21 cellular contexts compared by ENCODE assay signal in genomic region chr7:87541648-87542047, GRCh38. TPM values are rescaled to one million over a fixed set of nuclear protein-coding genes. Genes with fewer than 3 reads are reported as not detected.
DNase-seq lines count a peak whose midpoint lies in the region; ATAC-seq and TF ChIP-seq lines count a peak whose summit lies in the region.
"Had no signal": no experiment of that assay in that cellular context is flagged by ENCODE, and none has a peak within 500 bp of the region (broad histone marks: within the 10 kb centered on the region; RNA-seq: fewer than 3 reads in every experiment).

No MANE protein-coding gene starts in this region.

- peaks cover 2% of the 10 kb centered on the region for H3K36me3 Mint-ChIP-seq in activated T-helper 1 cell treated with anti-CD3 and anti-CD28 coated beads, Interleukin-12 subunit alpha, Interleukin-12 subunit beta, Interleukin-2, Interleukin-4 antibody, amounts not matched to agents 30 ng/mL and 10 ng/mL and 1 ng/mL, durations not matched to agents 14 hours and 24 hours and 36 hours (ENCODE audit: low read depth)
- H3K36me3 Mint-ChIP-seq in activated naive CD8-positive, alpha-beta T cell treated with anti-CD3 and anti-CD28 coated beads, Interleukin-2, amount 50 U/mL, for 24 hours (ENCODE audit: low read depth), result peaks cover 6% of the 10 kb centered on the region
- H3K36me3 Mint-ChIP-seq: CD4-positive, CD25-positive, alpha-beta regulatory T cell had no signal

- H3K27ac Mint-ChIP-seq in activated T-helper 1 cell treated with anti-CD3 and anti-CD28 coated beads, Interleukin-12 subunit alpha, Interleukin-12 subunit beta, Interleukin-2, Interleukin-4 antibody, amounts not matched to agents 30 ng/mL and 10 ng/mL and 1 ng/mL, durations not matched to agents 14 hours and 24 hours and 36 hours, result no peak overlapping the region
- H3K27ac Mint-ChIP-seq in activated naive CD8-positive, alpha-beta T cell treated with anti-CD3 and anti-CD28 coated beads, Interleukin-2, amount 50 U/mL, for 24 hours, result no peak overlapping the region
- H3K27ac Mint-ChIP-seq: CD4-positive, CD25-positive, alpha-beta regulatory T cell; CD8-positive, alpha-beta memory T cell; HFFc6 had no signal

- DNase-seq in astrocyte of the hippocampus (ENCODE audit: low read depth, low spot score) (peak; percentile 47), kidney tubule cell (ENCODE audit: low spot score) (peak; percentile 11), GM13976 (ENCODE audit: low spot score) (no peak), NCI-H510A (lab: John Stamatoyannopoulos, UW) (no peak)
- DNase-seq in activated T-helper 1 cell treated with anti-CD3 and anti-CD28 coated beads, Interleukin-12 subunit alpha, Interleukin-12 subunit beta, Interleukin-2, Interleukin-4 antibody, amounts not matched to agents 30 ng/mL and 10 ng/mL and 1 ng/mL, durations not matched to agents 14 hours and 24 hours and 36 hours (ENCODE audit: low spot score), result no peak
- no peak for DNase-seq in activated naive CD8-positive, alpha-beta T cell treated with anti-CD3 and anti-CD28 coated beads, Interleukin-2, amount 50 U/mL, for 24 hours
- DNase-seq: BE2C; C1 segment of cervical spinal cord; CD4-positive, CD25-positive, alpha-beta regulatory T cell; CD8-positive, alpha-beta memory T cell; COR-L47; DMS 273 treated with DMSO at 0.1 percent for 48 hours; GDM1; GM23248; H7; HFFc6; KG1 had no signal

- H3K4me1 Mint-ChIP-seq in activated T-helper 1 cell treated with anti-CD3 and anti-CD28 coated beads, Interleukin-12 subunit alpha, Interleukin-12 subunit beta, Interleukin-2, Interleukin-4 antibody, amounts not matched to agents 30 ng/mL and 10 ng/mL and 1 ng/mL, durations not matched to agents 14 hours and 24 hours and 36 hours (ENCODE audit: low read depth), result no peaks in the 10 kb centered on the region
- peaks cover 2% of the 10 kb centered on the region for H3K4me1 Mint-ChIP-seq in activated naive CD8-positive, alpha-beta T cell treated with anti-CD3 and anti-CD28 coated beads, Interleukin-2, amount 50 U/mL, for 24 hours
- H3K4me1 Mint-ChIP-seq: CD4-positive, CD25-positive, alpha-beta regulatory T cell; CD8-positive, alpha-beta memory T cell had no signal

- no peaks in the 10 kb centered on the region for H3K27me3 Mint-ChIP-seq in activated T-helper 1 cell treated with anti-CD3 and anti-CD28 coated beads, Interleukin-12 subunit alpha, Interleukin-12 subunit beta, Interleukin-2, Interleukin-4 antibody, amounts not matched to agents 30 ng/mL and 10 ng/mL and 1 ng/mL, durations not matched to agents 14 hours and 24 hours and 36 hours (ENCODE audit: insufficient read depth)
- no peaks in the 10 kb centered on the region for H3K27me3 Mint-ChIP-seq in activated naive CD8-positive, alpha-beta T cell treated with anti-CD3 and anti-CD28 coated beads, Interleukin-2, amount 50 U/mL, for 24 hours
- H3K27me3 Mint-ChIP-seq: CD4-positive, CD25-positive, alpha-beta regulatory T cell; CD8-positive, alpha-beta memory T cell had no signal

- in situ Hi-C loops in GM13976 (cut with MboI; ENCODE audit: low sequenced_read_pairs, unreplicated experiment), result no loop called here

- ATAC-seq in GM18907 (IDR thresholded peaks at IDR 0.05; ENCODE audit: unreplicated experiment) (peak; percentile 46), HG02610 (IDR thresholded peaks at IDR 0.05; ENCODE audit: unreplicated experiment) (peak; percentile 56)
- no peak for ATAC-seq in activated naive CD8-positive, alpha-beta T cell treated with anti-CD3 and anti-CD28 coated beads, Interleukin-2, amount 50 U/mL, for 24 hours
- ATAC-seq: HCT116, HepG2 had no signal

- H3K9me3 Mint-ChIP-seq in activated T-helper 1 cell treated with anti-CD3 and anti-CD28 coated beads, Interleukin-12 subunit alpha, Interleukin-12 subunit beta, Interleukin-2, Interleukin-4 antibody, amounts not matched to agents 30 ng/mL and 10 ng/mL and 1 ng/mL, durations not matched to agents 14 hours and 24 hours and 36 hours, result no peaks in the 10 kb centered on the region
- no peaks in the 10 kb centered on the region for H3K9me3 Mint-ChIP-seq in activated naive CD8-positive, alpha-beta T cell treated with anti-CD3 and anti-CD28 coated beads, Interleukin-2, amount 50 U/mL, for 24 hours
- H3K9me3 Mint-ChIP-seq: CD4-positive, CD25-positive, alpha-beta regulatory T cell; CD8-positive, alpha-beta memory T cell; HFFc6 had no signal

- TF ChIP-seq CTCF in GM13976 (IDR thresholded peaks at IDR 0.05; ENCODE audit: borderline replicate concordance, control extremely low read depth, extremely low read depth, insufficient read depth, missing control alignments), result no peak

- intact Hi-C loops in activated T-helper 1 cell treated with anti-CD3 and anti-CD28 coated beads, Interleukin-12 subunit alpha, Interleukin-12 subunit beta, Interleukin-2, Interleukin-4 antibody, amounts not matched to agents 30 ng/mL and 10 ng/mL and 1 ng/mL, durations not matched to agents 14 hours and 24 hours and 36 hours (cut with micrococcal nuclease), result no loop called here

- H3K4me3 Mint-ChIP-seq in activated T-helper 1 cell treated with anti-CD3 and anti-CD28 coated beads, Interleukin-12 subunit alpha, Interleukin-12 subunit beta, Interleukin-2, Interleukin-4 antibody, amounts not matched to agents 30 ng/mL and 10 ng/mL and 1 ng/mL, durations not matched to agents 14 hours and 24 hours and 36 hours, result no peak overlapping the region
- no peak overlapping the region for H3K4me3 Mint-ChIP-seq in activated naive CD8-positive, alpha-beta T cell treated with anti-CD3 and anti-CD28 coated beads, Interleukin-2, amount 50 U/mL, for 24 hours
- H3K4me3 Mint-ChIP-seq: CD4-positive, CD25-positive, alpha-beta regulatory T cell; CD8-positive, alpha-beta memory T cell; HFFc6 had no signal

RNA-seq across cellular contexts. Expression of gene ABCB1, which starts 59.0 kb away (rescaled TPM):
- total RNA-seq in activated T-helper 1 cell treated with anti-CD3 and anti-CD28 coated beads, Interleukin-12 subunit alpha, Interleukin-12 subunit beta, Interleukin-2, Interleukin-4 antibody, amounts not matched to agents 30 ng/mL and 10 ng/mL and 1 ng/mL, durations not matched to agents 14 hours and 24 hours and 36 hours, result 3.3 and 3.6 TPM in 2 replicates
- total RNA-seq: H7 had no signal

Comparison
In these comparisons a context has a peak if more than half of its experiments do, and no peak if none do; other contexts are left out.
1. DNase-seq: peak in astrocyte of the hippocampus (single experiment) and kidney tubule cell (single experiment); none in GM13976 (single experiment), activated T-helper 1 cell treated with anti-CD3 and anti-CD28 coated beads, Interleukin-12 subunit alpha, Interleukin-12 subunit beta, Interleukin-2, Interleukin-4 antibody, amounts not matched to agents 30 ng/mL and 10 ng/mL and 1 ng/mL, durations not matched to agents 14 hours and 24 hours and 36 hours (single experiment), NCI-H510A (single experiment) and activated naive CD8-positive, alpha-beta T cell treated with anti-CD3 and anti-CD28 coated beads, Interleukin-2, amount 50 U/mL, for 24 hours (single experiment).